In genomic region chr2:215748446-215748845, GRCh38 we compare ENCODE assay signal across 15 cellular contexts.
A peak's percentile ranks its signal among the peaks of the same experiment; 100 is the strongest.
DNase-seq lines count a peak whose midpoint lies in the region; ATAC-seq and TF ChIP-seq lines count a peak whose summit lies in the region.
"Had no signal": no experiment of that assay in that cellular context is flagged by ENCODE, and none has a peak within 500 bp of the region (broad histone marks: within the 10 kb centered on the region; RNA-seq: fewer than 3 reads in every experiment).

No MANE protein-coding gene starts in this region.

- H3K4me1 ChIP-seq in ACC112 (ENCODE audit: control insufficient read depth, insufficient read depth, low read length, unreplicated experiment) (peaks cover 56% of the 10 kb centered on the region), body of pancreas (no peaks in the 10 kb centered on the region), right cardiac atrium (ENCODE audit: control insufficient read depth, insufficient read depth, low read length) (peaks cover 5% of the 10 kb centered on the region), SJCRH30 (peaks cover 9% of the 10 kb centered on the region; the same call in 1 of the 2 replicates), HAP-1 (no peaks in the 10 kb centered on the region)
- H3K4me1 ChIP-seq: foreskin keratinocyte had no signal

- in situ Hi-C loops in HAP-1 (cut with MboI; ENCODE audit: low sequenced_read_pairs), result no loop called here

- H3K36me3 ChIP-seq in ACC112 (ENCODE audit: insufficient read depth, low read length), result no peaks in the 10 kb centered on the region
- H3K36me3 ChIP-seq in body of pancreas (replicated peaks in 1 of 2; ENCODE audit: insufficient read depth in 1 of 2, low read depth in 2 of 2), result no peaks in the 10 kb centered on the region
- H3K36me3 ChIP-seq in SJCRH30, result no peaks in the 10 kb centered on the region
- H3K36me3 ChIP-seq in HAP-1 (replicated peaks), result no peaks in the 10 kb centered on the region

- peak overlapping the region; percentile 72; the same call in 1 of the 2 replicates for H3K27ac ChIP-seq in ACC112 (ENCODE audit: low read depth, low read length)
- no peak overlapping the region for H3K27ac ChIP-seq in body of pancreas
- no peak overlapping the region for H3K27ac ChIP-seq in right cardiac atrium (ENCODE audit: low read length)
- H3K27ac ChIP-seq in SJCRH30, result no peak overlapping the region
- H3K27ac ChIP-seq: foreskin keratinocyte had no signal

- H3K4me3 ChIP-seq in ACC112 (ENCODE audit: low read depth, low read length) (no peak overlapping the region), body of pancreas (no peak overlapping the region), right cardiac atrium (ENCODE audit: low read length) (no peak overlapping the region), SJCRH30 (no peak overlapping the region), HAP-1 (no peak overlapping the region)
- H3K4me3 ChIP-seq: dorsolateral prefrontal cortex, smooth muscle cell had no signal

- ATAC-seq in body of pancreas, result peak; percentile 24
- ATAC-seq in right cardiac atrium, result peak; percentile 52 to 55
- peak; percentile 41 for ATAC-seq in omental fat pad (ENCODE audit: low FRiP score)
- ATAC-seq: foreskin keratinocyte had no signal

- no peak for TF ChIP-seq CTCF in body of pancreas (IDR thresholded peaks at IDR 0.05)
- TF ChIP-seq CTCF in omental fat pad (IDR thresholded peaks at IDR 0.05), result no peak

- H2AFZ ChIP-seq in ACC112 (ENCODE audit: low read length, unreplicated experiment), result no peak overlapping the region

- no peak for TF ChIP-seq POLR2A in body of pancreas (IDR thresholded peaks at IDR 0.05)

- peak in 2 of 4 donors; percentile 16 to 47 for DNase-seq in body of pancreas
- DNase-seq in right cardiac atrium, result peak; percentile 30 to 75 (median 74)
- peak; percentile 34 for DNase-seq in omental fat pad (ENCODE audit: low spot score)
- DNase-seq in SJCRH30, result no peak
- no peak for DNase-seq in NCI-H2029 (lab: John Stamatoyannopoulos, UW)
- no peak for DNase-seq in HAP-1 (ENCODE audit: low spot score in 2 of 2)
- no peak for DNase-seq in NCI-H446 treated with DMSO at 0.1 percent for 48 hours (lab: John Stamatoyannopoulos, UW)
- DNase-seq: ACHN, activated gamma-delta T cell, DMS 273 treated with DMSO at 0.1 percent for 48 hours, foreskin keratinocyte, NCI-H1930 had no signal

- H3K9me3 ChIP-seq in body of pancreas (no peaks in the 10 kb centered on the region), right cardiac atrium (ENCODE audit: control insufficient read depth, low read length) (no peaks in the 10 kb centered on the region), SJCRH30 (replicated peaks) (no peaks in the 10 kb centered on the region), HAP-1 (no peaks in the 10 kb centered on the region)

- no peaks in the 10 kb centered on the region for H3K79me2 ChIP-seq in ACC112 (ENCODE audit: control insufficient read depth, insufficient read depth, low read length, unreplicated experiment)

- intact Hi-C loops in body of pancreas (cut with DNase I) (no loop called here), right cardiac atrium (cut with DNase I) (no loop called here)

- H3K27me3 ChIP-seq in ACC112 (ENCODE audit: insufficient read depth, low read length) (no peaks in the 10 kb centered on the region), body of pancreas (no peaks in the 10 kb centered on the region), right cardiac atrium (ENCODE audit: control insufficient read depth, insufficient read depth) (no peaks in the 10 kb centered on the region), SJCRH30 (no peaks in the 10 kb centered on the region), HAP-1 (ENCODE audit: low read depth) (peaks cover 3% of the 10 kb centered on the region)
- H3K27me3 ChIP-seq: dorsolateral prefrontal cortex, foreskin keratinocyte had no signal

- WGBS in body of pancreas, 2 donors, result 45 to 51% methylated on average over 6 of the region's 6 CpGs
- WGBS in right cardiac atrium, result 32% methylated on average over 6 of the region's 6 CpGs

Comparison
In these comparisons a context has a peak if more than half of its experiments do, and no peak if none do; other contexts are left out.
1. DNase-seq: peak in right cardiac atrium (3 of 3) and omental fat pad (single experiment); none in SJCRH30 (0 of 2), NCI-H2029 (single experiment), HAP-1 (0 of 2) and NCI-H446 treated with DMSO at 0.1 percent for 48 hours (single experiment).
2. Peak in every context shown above with its lines, with median percentiles within 50 percentile points of each other: ATAC-seq.